ENCODE assay signal across 28 cellular contexts in the genomic region with DNA sequence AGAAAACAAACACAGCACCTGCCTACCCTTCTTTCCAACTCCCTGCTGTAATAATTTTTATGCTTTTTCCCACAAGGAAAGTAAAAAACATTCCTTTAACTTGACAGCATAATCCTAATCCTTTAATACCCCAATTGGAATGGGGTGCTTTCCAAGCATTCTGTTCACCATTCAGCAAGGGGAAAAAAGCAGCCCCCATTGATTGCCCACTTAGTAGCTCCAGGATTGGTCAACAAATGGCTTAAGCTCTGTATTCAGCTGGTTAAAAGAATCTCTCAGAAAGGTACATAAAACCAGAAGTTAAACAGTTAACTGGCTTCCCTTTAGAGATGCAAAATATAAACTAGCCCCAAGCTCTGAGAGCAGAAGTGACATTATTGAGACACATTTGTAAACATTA.
"Had no signal": no experiment of that assay in that cellular context is flagged by ENCODE, and none has a peak within 500 bp of the region (broad histone marks: within the 10 kb centered on the region; RNA-seq: fewer than 3 reads in every experiment).

No MANE protein-coding gene starts in this region.

- H3K27me3 Mint-ChIP-seq: naive thymus-derived CD8-positive, alpha-beta T cell; stimulated activated memory B cell treated with anti-CD40 and anti-IgM and Interleukin-4, amounts not matched to agents 10 μg/mL and 1 μg/mL and 100 μg/mL, for 72 hours; stimulated activated naive CD8-positive, alpha-beta T cell treated with anti-CD3 and anti-CD28 coated beads, Interleukin-15, amount 100 ng/mL, for 72 hours; type B pancreatic cell had no signal

- H3K9me3 Mint-ChIP-seq: type B pancreatic cell had no signal

- ATAC-seq: left colon; left lung; lower lobe of right lung; naive thymus-derived CD8-positive, alpha-beta T cell; pancreas; psoas muscle; right lobe of liver; stimulated activated memory B cell treated with anti-CD40 and anti-IgM and Interleukin-4, amounts not matched to agents 10 μg/mL and 1 μg/mL and 100 μg/mL, for 72 hours; stimulated activated naive CD8-positive, alpha-beta T cell treated with anti-CD3 and anti-CD28 coated beads, Interleukin-15, amount 100 ng/mL, for 72 hours had no signal

- H3K27ac ChIP-seq: left lung, lower lobe of right lung, pancreas, psoas muscle, right atrium auricular region, right lobe of liver, tibial nerve, vagina had no signal

- H3K27me3 ChIP-seq: left lung, pancreas, right atrium auricular region, right lobe of liver, tibial nerve, vagina had no signal

- H3K4me3 Mint-ChIP-seq: immature natural killer cell; naive thymus-derived CD8-positive, alpha-beta T cell; nephron progenitor cell; stimulated activated memory B cell treated with anti-CD40 and anti-IgM and Interleukin-4, amounts not matched to agents 10 μg/mL and 1 μg/mL and 100 μg/mL, for 72 hours; stimulated activated naive CD8-positive, alpha-beta T cell treated with anti-CD3 and anti-CD28 coated beads, Interleukin-15, amount 100 ng/mL, for 72 hours; type B pancreatic cell had no signal

- H3K36me3 Mint-ChIP-seq: immature natural killer cell; naive thymus-derived CD8-positive, alpha-beta T cell; stimulated activated memory B cell treated with anti-CD40 and anti-IgM and Interleukin-4, amounts not matched to agents 10 μg/mL and 1 μg/mL and 100 μg/mL, for 72 hours; type B pancreatic cell had no signal

- DNase-seq: hippocampal formation; immature natural killer cell; kidney; left colon; left lung; lower lobe of right lung; mammary epithelial cell; mesenchymal stem cell; naive thymus-derived CD8-positive, alpha-beta T cell; nephron progenitor cell; nucleus accumbens; pancreas; posterior cingulate gyrus; psoas muscle; right lobe of liver; stimulated activated CD4-positive, alpha-beta T cell treated with anti-CD3 and anti-CD28 coated beads, Interleukin-1b, Interleukin-23, amount 100 ng/mL, for 48 hours; stimulated activated CD4-positive, alpha-beta T cell treated with anti-CD3 and anti-CD28 coated beads, Interleukin-2, amount 100 ng/mL, for 48 hours; stimulated activated CD4-positive, alpha-beta T cell treated with anti-CD3 and anti-CD28 coated beads, Interleukin-4, amount 100 ng/mL, for 4 hours; stimulated activated CD8-positive, alpha-beta memory T cell treated with anti-CD3 and anti-CD28 coated beads, Interleukin-4, amount 100 ng/mL, for 48 hours; stimulated activated naive CD4-positive, alpha-beta T cell treated with Interleukin-2 at 50 U/mL for 16 hours; stimulated activated naive CD8-positive, alpha-beta T cell treated with anti-CD3 and anti-CD28 coated beads, Interleukin-15, amount 100 ng/mL, for 72 hours; substantia nigra had no signal

- H3K36me3 ChIP-seq: left lung, lower lobe of right lung, pancreas, right atrium auricular region, right lobe of liver, tibial nerve, vagina had no signal

- H3K4me3 ChIP-seq: left lung, lower lobe of right lung, pancreas, psoas muscle, right atrium auricular region, right lobe of liver, smooth muscle cell, tibial nerve, vagina had no signal

- H3K9me3 ChIP-seq: lower lobe of right lung, pancreas, psoas muscle, right atrium auricular region, right lobe of liver, tibial nerve, vagina had no signal

- H3K27ac Mint-ChIP-seq: immature natural killer cell; naive thymus-derived CD8-positive, alpha-beta T cell; nephron progenitor cell; stimulated activated memory B cell treated with anti-CD40 and anti-IgM and Interleukin-4, amounts not matched to agents 10 μg/mL and 1 μg/mL and 100 μg/mL, for 72 hours; stimulated activated naive CD8-positive, alpha-beta T cell treated with anti-CD3 and anti-CD28 coated beads, Interleukin-15, amount 100 ng/mL, for 72 hours; type B pancreatic cell had no signal

- H3K4me2 ChIP-seq: smooth muscle cell had no signal

- H3K4me1 Mint-ChIP-seq: immature natural killer cell; naive thymus-derived CD8-positive, alpha-beta T cell; nephron progenitor cell; stimulated activated memory B cell treated with anti-CD40 and anti-IgM and Interleukin-4, amounts not matched to agents 10 μg/mL and 1 μg/mL and 100 μg/mL, for 72 hours; stimulated activated naive CD8-positive, alpha-beta T cell treated with anti-CD3 and anti-CD28 coated beads, Interleukin-15, amount 100 ng/mL, for 72 hours had no signal

- H3K4me1 ChIP-seq: left lung, lower lobe of right lung, pancreas, psoas muscle, right atrium auricular region, right lobe of liver, tibial nerve, vagina had no signal
